13 cellular contexts compared by ENCODE assay signal in the genomic region with DNA sequence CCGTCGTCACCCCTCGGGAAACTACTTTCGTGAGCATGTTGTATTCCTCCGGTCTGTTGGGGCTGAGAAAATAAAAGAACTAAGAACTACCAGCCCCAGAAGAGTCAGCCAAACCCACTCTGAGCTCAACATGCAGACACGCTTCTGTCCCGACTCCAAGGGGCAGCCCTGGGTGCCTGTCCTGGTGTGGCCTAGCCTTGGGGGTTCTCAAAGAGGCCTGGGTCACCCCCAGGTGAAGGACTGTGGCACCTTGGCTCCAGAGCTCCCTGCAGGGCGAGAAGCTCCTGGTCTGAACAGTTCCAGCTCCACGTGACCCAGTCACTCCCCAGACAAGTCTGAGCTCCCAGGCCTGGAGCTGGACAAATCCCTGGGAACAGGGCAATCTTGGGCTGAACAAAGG.
"Had no signal": no experiment of that assay in that cellular context is flagged by ENCODE, and none has a peak within 500 bp of the region (broad histone marks: within the 10 kb centered on the region; RNA-seq: fewer than 3 reads in every experiment).

No MANE protein-coding gene starts in this region.

- H3K27me3 ChIP-seq: colonic mucosa, gastrocnemius medialis, heart right ventricle, hepatocyte, left lung had no signal

- H3K4me1 ChIP-seq: colonic mucosa, esophagus squamous epithelium, gastrocnemius medialis, heart right ventricle, left lung, lower lobe of right lung had no signal

- H3K27ac ChIP-seq: colonic mucosa, epithelial cell of prostate, esophagus squamous epithelium, gastrocnemius medialis, heart right ventricle, hepatocyte, left lung, lower lobe of right lung had no signal

- DNase-seq: cortex of kidney; effector CD8-positive, alpha-beta T cell; esophagus squamous epithelium; gastrocnemius medialis; heart right ventricle; left cardiac atrium; left lung; left ventricle myocardium superior; lower lobe of right lung had no signal

- H3K36me3 ChIP-seq: colonic mucosa, gastrocnemius medialis had no signal

- H3K79me2 ChIP-seq: hepatocyte had no signal

- H3K4me3 ChIP-seq: colonic mucosa, esophagus squamous epithelium, gastrocnemius medialis, heart right ventricle, hepatocyte, left lung, lower lobe of right lung had no signal

- H3K4me2 ChIP-seq: hepatocyte had no signal

- FAIRE-seq: endometrium had no signal

- H3K9me3 ChIP-seq: colonic mucosa, esophagus squamous epithelium, gastrocnemius medialis, heart right ventricle, left lung, lower lobe of right lung had no signal

- H2AFZ ChIP-seq: hepatocyte had no signal

- ATAC-seq: gastrocnemius medialis had no signal
